In genomic region chr1:110460253-110461220, GRCh38 we compare ENCODE assay signal across 8 cellular contexts. TPM values are rescaled to one million over a fixed set of nuclear protein-coding genes. Genes with fewer than 3 reads are reported as not detected.
DNase-seq lines count a peak whose midpoint lies in the region; TF ChIP-seq lines count a peak whose summit lies in the region.

No MANE protein-coding gene starts in this region.

- H3K9me3 Mint-ChIP-seq in endodermal cell = no peaks in the 10 kb centered on the region

- H3K4me3 ChIP-seq in endodermal cell (ENCODE audit: low read length) = no peak overlapping the region

- peaks cover 15% of the 10 kb centered on the region for H3K4me1 ChIP-seq in endodermal cell (ENCODE audit: control insufficient read depth, insufficient read depth, low read length)

- H3K27me3 Mint-ChIP-seq in endodermal cell (ENCODE audit: insufficient read depth) = no peaks in the 10 kb centered on the region

- H3K9ac ChIP-seq in endodermal cell (ENCODE audit: extremely low read depth, low read length, poor library complexity, severe bottlenecking) = no peak overlapping the region

- no peak overlapping the region for H3K27ac Mint-ChIP-seq in endodermal cell

- H3K4me1 Mint-ChIP-seq in endodermal cell = no peaks in the 10 kb centered on the region

- H3K4me3 Mint-ChIP-seq in endodermal cell = no peak overlapping the region

- peak; percentile 98 for TF ChIP-seq CTCF in endodermal cell (conservative IDR thresholded peaks at IDR 0.05)

- no peak overlapping the region for H3K27ac ChIP-seq in endodermal cell (ENCODE audit: low read depth, low read length)

- H3K36me3 Mint-ChIP-seq in endodermal cell (ENCODE audit: low read depth) = no peaks in the 10 kb centered on the region

- 56 to 60% methylated on average over 9 to 11 of the region's 11 CpGs for WGBS in endodermal cell (ENCODE audit: insufficient coverage in 1 of 2, insufficient read length in 1 of 2), 2 experiments

- H3K27me3 ChIP-seq in endodermal cell (ENCODE audit: control insufficient read depth, insufficient read depth, low read length, poor library complexity, severe bottlenecking) = no peaks in the 10 kb centered on the region

- H3K36me3 ChIP-seq in endodermal cell (ENCODE audit: control insufficient read depth, insufficient read depth, low read length) = no peaks in the 10 kb centered on the region

- no peaks in the 10 kb centered on the region for H3K9me3 ChIP-seq in endodermal cell (ENCODE audit: control insufficient read depth, low read length)

- DNase-seq in ELF-1 (ENCODE audit: low read depth, low spot score) (peak; percentile 90), HUDEP-2 (lab: John Stamatoyannopoulos, UW; ENCODE audit: unreplicated experiment in 76 of 76) (peak in 65 of 76 experiments; percentile 8 to 84 (median 53)), NOMO-1 (lab: John Stamatoyannopoulos, UW; ENCODE audit: unreplicated experiment in 2 of 2) (peak; percentile 53 to 81), endodermal cell (peak; percentile 97), middle frontal gyrus (ENCODE audit: extremely low spot score, low spot score) (peak; percentile 77), cortex of kidney (lab: John Stamatoyannopoulos, UW) (no peak)
- DNase-seq in activated CD8-positive, alpha-beta memory T cell treated with anti-CD3 and anti-CD28 coated beads for 24 hours = peak; percentile 95
- DNase-seq in stimulated activated CD8-positive, alpha-beta memory T cell treated with anti-CD3 and anti-CD28 coated beads, Interleukin-4, amount 100 ng/mL, for 24 hours (ENCODE audit: low read depth) = peak; percentile 71

RNA-seq across cellular contexts. Expression of gene PROK1, which starts 9.6 kb away (rescaled TPM):
- under 1 TPM in 1 of 2 donors, not detected in 1; 0.20 TPM for total RNA-seq in endodermal cell
- not detected for polyA plus RNA-seq in endodermal cell (2013, experiment 1 of 2)
- polyA plus RNA-seq in endodermal cell (2013, experiment 2 of 2) = not detected

RNA-seq across cellular contexts. Expression of gene LAMTOR5, which starts 53.0 kb away (rescaled TPM):
- total RNA-seq in endodermal cell = 100 to 1,000 TPM; 104 to 132 TPM
- polyA plus RNA-seq in endodermal cell (2013, experiment 1 of 2) = 157 TPM
- polyA plus RNA-seq in endodermal cell (2013, experiment 2 of 2) = 145 TPM

RNA-seq across cellular contexts. Expression of gene KCNA10, which starts 58.4 kb away (rescaled TPM):
- not detected for total RNA-seq in endodermal cell
- polyA plus RNA-seq in endodermal cell (2013, experiment 1 of 2) = not detected
- polyA plus RNA-seq in endodermal cell (2013, experiment 2 of 2) = not detected
